ENCODE assay signal across 8 cellular contexts in genomic region chr2:156892449-156893335, GRCh38.
A peak's percentile ranks its signal among the peaks of the same experiment; 100 is the strongest.
DNase-seq lines count a peak whose midpoint lies in the region; ATAC-seq, FAIRE-seq and TF ChIP-seq lines count a peak whose summit lies in the region.

No MANE protein-coding gene starts in this region.

- peak overlapping the region in 2 of 8 donors; percentile 27 to 61 for H3K4me3 Mint-ChIP-seq in CD4-positive, alpha-beta memory T cell

- H3K9me3 ChIP-seq in CD4-positive, alpha-beta memory T cell (ENCODE audit: control insufficient read depth in 1 of 2, low read length in 2 of 2): no peaks in the 10 kb centered on the region
- H3K9me3 ChIP-seq in colonic mucosa (no peaks in the 10 kb centered on the region), liver (ENCODE audit: control insufficient read depth in 4 of 4, low read length in 3 of 4) (no peaks in the 10 kb centered on the region), aorta (ENCODE audit: control insufficient read depth, low read length) (no peaks in the 10 kb centered on the region)

- TF ChIP-seq RAD21 in liver (IDR thresholded peaks at IDR 0.05): peak; percentile 90

- H3K27me3 ChIP-seq in CD4-positive, alpha-beta memory T cell (ENCODE audit: insufficient read depth, low read length): no peaks in the 10 kb centered on the region
- H3K27me3 ChIP-seq in colonic mucosa (no peaks in the 10 kb centered on the region), liver (ENCODE audit: control insufficient read depth in 4 of 4, insufficient read depth in 4 of 4, low read length in 3 of 4) (no peaks in the 10 kb centered on the region), aorta (ENCODE audit: control insufficient read depth in 1 of 2, insufficient read depth in 2 of 2, low read length in 1 of 2) (no peaks in the 10 kb centered on the region)

- no peak overlapping the region for H3K4me3 ChIP-seq in CD4-positive, alpha-beta memory T cell (ENCODE audit: low read length in 2 of 2)
- H3K4me3 ChIP-seq in colonic mucosa: peak overlapping the region; percentile 30
- H3K4me3 ChIP-seq in liver (ENCODE audit: low read depth in 1 of 3, low read length in 3 of 3): peak overlapping the region in 2 of 3 donors; percentile 30 to 40
- peak overlapping the region; percentile 20 to 48 for H3K4me3 ChIP-seq in aorta (ENCODE audit: low read length in 2 of 2)

- peak in 3 of 5 donors; percentile 7 to 11 (median 11) for DNase-seq in CD4-positive, alpha-beta memory T cell
- DNase-seq in GM19239 (ENCODE audit: insufficient read length, low spot score) (no peak), HPDE6-E6E7 (ENCODE audit: extremely low spot score) (peak; percentile 39), NOMO-1 treated with DMSO at 0.1 percent for 48 hours (lab: John Stamatoyannopoulos, UW; ENCODE audit: unreplicated experiment) (peak; percentile 41), colonic mucosa (no peak), aorta (no peak)

- peak; percentile 48 for ATAC-seq in aorta (ENCODE audit: low FRiP score)
- no peak for ATAC-seq in GM18873 (IDR thresholded peaks at IDR 0.05; ENCODE audit: low FRiP score, unreplicated experiment)

- WGBS in liver: 7% methylated on average over 15 of the region's 15 CpGs
- WGBS in aorta, 2 donors: 2 to 3% methylated on average over 15 of the region's 15 CpGs

- CTCF ChIA-PET in CD4-positive, alpha-beta memory T cell (lab: Charles Lee; ENCODE audit: partially characterized antibody): no interaction called here

- peak; percentile 77 for FAIRE-seq in GM19239 (lab: Jason Lieb, UNC)

- no peak overlapping the region for H3K27ac ChIP-seq in CD4-positive, alpha-beta memory T cell (ENCODE audit: low read depth, low read length)
- H3K27ac ChIP-seq in colonic mucosa: no peak overlapping the region
- no peak overlapping the region for H3K27ac ChIP-seq in liver (ENCODE audit: low read depth in 1 of 2, low read length in 2 of 2)
- H3K27ac ChIP-seq in aorta (ENCODE audit: low read depth in 1 of 2, low read length in 2 of 2): no peak overlapping the region

- no peaks in the 10 kb centered on the region for H3K36me3 Mint-ChIP-seq in CD4-positive, alpha-beta memory T cell

- POLR2A ChIA-PET in CD4-positive, alpha-beta memory T cell (lab: Charles Lee; ENCODE audit: partially characterized antibody): no interaction called here

- peaks cover 5% of the 10 kb centered on the region for H3K4me1 ChIP-seq in CD4-positive, alpha-beta memory T cell (ENCODE audit: insufficient read depth, low read length)
- H3K4me1 ChIP-seq in colonic mucosa (no peaks in the 10 kb centered on the region), liver (ENCODE audit: control insufficient read depth in 4 of 4, insufficient read depth in 4 of 4, low read length in 3 of 4) (peaks cover 0 to 7% (median 3%) of the 10 kb centered on the region in 4 donors), aorta (ENCODE audit: control insufficient read depth in 1 of 2, insufficient read depth in 2 of 2, low read length in 2 of 2) (peaks cover 0 to 2% of the 10 kb centered on the region in 2 donors)

- TF ChIP-seq CTCF in colonic mucosa (IDR thresholded peaks at IDR 0.05) (peak; percentile 36), liver (IDR thresholded peaks at IDR 0.05; ENCODE audit: low read depth, low read length, missing input control) (peak; percentile 58)

- H3K4me1 Mint-ChIP-seq in CD4-positive, alpha-beta memory T cell: peaks cover 0 to 11% (median 9%) of the 10 kb centered on the region in 4 donors

- H3K36me3 ChIP-seq in CD4-positive, alpha-beta memory T cell (ENCODE audit: insufficient read depth, low read length): no peaks in the 10 kb centered on the region
- H3K36me3 ChIP-seq in colonic mucosa: no peaks in the 10 kb centered on the region
- H3K36me3 ChIP-seq in liver (ENCODE audit: control insufficient read depth in 4 of 4, insufficient read depth in 3 of 4, low read depth in 1 of 4, low read length in 3 of 4): no peaks in the 10 kb centered on the region
- H3K36me3 ChIP-seq in aorta (ENCODE audit: control insufficient read depth in 1 of 2, insufficient read depth in 2 of 2, low read length in 1 of 2): no peaks in the 10 kb centered on the region

- H3K9ac ChIP-seq in colonic mucosa (ENCODE audit: low read depth in 2 of 2, low read length in 2 of 2): peak overlapping the region in 1 of 2 donors; percentile 48
- no peak overlapping the region for H3K9ac ChIP-seq in liver (ENCODE audit: low read depth in 1 of 2, low read length in 2 of 2)

- no peak overlapping the region for H3K27ac Mint-ChIP-seq in CD4-positive, alpha-beta memory T cell

- intact Hi-C loops in CD4-positive, alpha-beta memory T cell (cut with micrococcal nuclease): loop anchor here (2.0 kb wide), 2 partner anchors 1516 to 1524 kb away; no protein-coding TSS in a partner anchor
- intact Hi-C loops in colonic mucosa (cut with DNase I): loop anchor here (10.0 kb wide), 1 partner anchor 308 kb away; no protein-coding TSS in a partner anchor
- intact Hi-C loops in aorta (cut with DNase I): no loop called here

- H3K9me3 Mint-ChIP-seq in CD4-positive, alpha-beta memory T cell: no peaks in the 10 kb centered on the region

- peaks cover 8 to 12% of the 10 kb centered on the region in 2 donors for H3K27me3 Mint-ChIP-seq in CD4-positive, alpha-beta memory T cell

TF ChIP-seq in liver, 16 proteins besides CTCF, POLR2A, EP300 and RAD21:
- TF ChIP-seq SP1 (IDR thresholded peaks at IDR 0.05) (peak; percentile 88), JUND (IDR thresholded peaks at IDR 0.05) (peak in 1 of 2 donors; percentile 10), YY1 (IDR thresholded peaks at IDR 0.05) (peak; percentile 26), TAF1 (conservative IDR thresholded peaks at IDR 0.05) (no peak), FOXA2 (IDR thresholded peaks at IDR 0.05) (peak; percentile 31), RXRA (IDR thresholded peaks at IDR 0.05) (peak; percentile 65 to 88), HNF4G (IDR thresholded peaks at IDR 0.05) (no peak), HNF4A (conservative IDR thresholded peaks at IDR 0.05) (peak in 1 of 2 donors; percentile 56)
- TF ChIP-seq, protein P1, sequence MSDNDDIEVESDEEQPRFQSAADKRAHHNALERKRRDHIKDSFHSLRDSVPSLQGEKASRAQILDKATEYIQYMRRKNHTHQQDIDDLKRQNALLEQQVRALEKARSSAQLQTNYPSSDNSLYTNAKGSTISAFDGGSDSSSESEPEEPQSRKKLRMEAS (IDR thresholded peaks at IDR 0.05): no peak
- TF ChIP-seq, protein P2, sequence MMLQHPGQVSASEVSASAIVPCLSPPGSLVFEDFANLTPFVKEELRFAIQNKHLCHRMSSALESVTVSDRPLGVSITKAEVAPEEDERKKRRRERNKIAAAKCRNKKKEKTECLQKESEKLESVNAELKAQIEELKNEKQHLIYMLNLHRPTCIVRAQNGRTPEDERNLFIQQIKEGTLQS (IDR thresholded peaks at IDR 0.05): no peak
- TF ChIP-seq, protein P3, sequence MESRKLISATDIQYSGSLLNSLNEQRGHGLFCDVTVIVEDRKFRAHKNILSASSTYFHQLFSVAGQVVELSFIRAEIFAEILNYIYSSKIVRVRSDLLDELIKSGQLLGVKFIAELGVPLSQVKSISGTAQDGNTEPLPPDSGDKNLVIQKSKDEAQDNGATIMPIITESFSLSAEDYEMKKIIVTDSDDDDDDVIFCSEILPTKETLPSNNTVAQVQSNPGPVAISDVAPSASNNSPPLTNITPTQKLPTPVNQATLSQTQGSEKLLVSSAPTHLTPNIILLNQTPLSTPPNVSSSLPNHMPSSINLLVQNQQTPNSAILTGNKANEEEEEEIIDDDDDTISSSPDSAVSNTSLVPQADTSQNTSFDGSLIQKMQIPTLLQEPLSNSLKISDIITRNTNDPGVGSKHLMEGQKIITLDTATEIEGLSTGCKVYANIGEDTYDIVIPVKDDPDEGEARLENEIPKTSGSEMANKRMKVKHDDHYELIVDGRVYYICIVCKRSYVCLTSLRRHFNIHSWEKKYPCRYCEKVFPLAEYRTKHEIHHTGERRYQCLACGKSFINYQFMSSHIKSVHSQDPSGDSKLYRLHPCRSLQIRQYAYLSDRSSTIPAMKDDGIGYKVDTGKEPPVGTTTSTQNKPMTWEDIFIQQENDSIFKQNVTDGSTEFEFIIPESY (IDR thresholded peaks at IDR 0.05): peak; percentile 25

Comparison
In these comparisons a context has a peak if more than half of its experiments do, and no peak if none do; other contexts are left out.
1. DNase-seq: peak in CD4-positive, alpha-beta memory T cell (3 of 5), HPDE6-E6E7 (single experiment) and NOMO-1 treated with DMSO at 0.1 percent for 48 hours (single experiment); none in GM19239 (single experiment), colonic mucosa (single experiment) and aorta (0 of 2).
2. H3K4me3 ChIP-seq: peak in colonic mucosa (single experiment), liver (2 of 3) and aorta (2 of 2); none in CD4-positive, alpha-beta memory T cell (0 of 2).
3. intact Hi-C loops: an anchor here in CD4-positive, alpha-beta memory T cell (2.0 kb wide) and colonic mucosa (10.0 kb wide); none called in aorta.